11 cellular contexts compared by ENCODE assay signal in the genomic region with DNA sequence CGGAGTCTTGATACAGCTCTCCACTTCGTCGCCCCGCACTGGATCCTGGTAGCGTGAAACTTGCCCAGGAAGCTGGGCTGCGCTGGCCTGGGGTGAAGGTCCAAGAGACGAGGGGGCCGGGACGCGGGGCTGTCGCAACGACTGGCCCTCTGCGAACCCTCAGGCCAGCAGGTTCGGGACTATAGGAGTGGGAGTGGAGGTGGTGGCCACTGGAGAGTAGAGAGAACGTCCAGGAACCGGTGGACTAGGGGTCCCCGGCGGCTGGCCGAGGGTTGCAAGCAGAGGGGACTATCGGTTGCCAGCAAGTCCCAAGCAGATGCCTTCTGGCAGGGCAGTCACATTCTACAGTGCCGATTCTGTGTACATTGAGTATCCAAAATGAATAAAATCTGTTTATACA. TPM values are rescaled to one million over a fixed set of nuclear protein-coding genes. Genes with fewer than 3 reads are reported as not detected.
DNase-seq lines count a peak whose midpoint lies in the region; ATAC-seq and TF ChIP-seq lines count a peak whose summit lies in the region.
"Not testable (repeated sequence)": the region's sequence is repeated elsewhere in the genome, so short reads cannot be mapped to it uniquely, and the experiment has no call there.
"Had no signal": no experiment of that assay in that cellular context is flagged by ENCODE, and none has a peak within 500 bp of the region (broad histone marks: within the 10 kb centered on the region; RNA-seq: fewer than 3 reads in every experiment).

No MANE protein-coding gene starts in this region.

- H2BK5ac ChIP-seq in IMR-90 (ENCODE audit: low read depth, low read length, poor library complexity, severe bottlenecking) = not testable (repeated sequence)

- in situ Hi-C loops in IMR-90 (cut with MboI; ENCODE audit: low sequenced_read_pairs) = not testable (repeated sequence)

- not testable (repeated sequence) for H3K4me3 Mint-ChIP-seq in activated naive CD8-positive, alpha-beta T cell treated with anti-CD3 and anti-CD28 coated beads, Interleukin-2, amount 50 U/mL, for 24 hours; neural crest cell; stimulated activated effector memory CD8-positive, alpha-beta T cell treated with anti-CD3 and anti-CD28 coated beads, Interleukin-12 subunit alpha, Interleukin-12 subunit beta, amount 100 ng/mL, for 72 hours

- not testable (repeated sequence) for H3K4me3 ChIP-seq in IMR-90 (ENCODE audit: insufficient read depth, low read depth, low read length); right lobe of liver

- H3K27ac ChIP-seq in IMR-90 (ENCODE audit: insufficient read depth, low read length); foreskin keratinocyte; right lobe of liver: not testable (repeated sequence)

- H2AK5ac ChIP-seq in IMR-90 (ENCODE audit: low read depth, low read length) = not testable (repeated sequence)

- not testable (repeated sequence) for H4K20me1 ChIP-seq in IMR-90 (ENCODE audit: insufficient read depth, low read length)

- dilution Hi-C loops in IMR-90 (cut with HindIII; ENCODE audit: low sequenced_read_pairs, unreplicated experiment) = not testable (repeated sequence)

- not testable (repeated sequence) for DNase-seq in IMR-90; activated naive CD8-positive, alpha-beta T cell treated with anti-CD3 and anti-CD28 coated beads, Interleukin-2, amount 50 U/mL, for 24 hours; foreskin keratinocyte; left ventricle myocardium superior; stimulated activated effector memory CD8-positive, alpha-beta T cell treated with anti-CD3 and anti-CD28 coated beads, Interleukin-12 subunit alpha, Interleukin-12 subunit beta, amount 100 ng/mL, for 72 hours (ENCODE audit: low spot score in 2 of 2)
- DNase-seq in right lobe of liver (peak in 1 of 3 donors; percentile 27), neural crest cell (ENCODE audit: low read depth, low spot score) (peak; percentile 3)

- H3K9ac ChIP-seq in IMR-90 (ENCODE audit: low read depth, low read length) = not testable (repeated sequence)

- H3K14ac ChIP-seq in IMR-90 (replicated peaks; ENCODE audit: low read depth, low read length) = not testable (repeated sequence)

- H3K79me1 ChIP-seq in IMR-90 (ENCODE audit: low read depth in 1 of 2, low read length in 2 of 2) = not testable (repeated sequence)

- H2AFZ ChIP-seq in IMR-90 (replicated peaks; ENCODE audit: low read length, poor library complexity) = not testable (repeated sequence)

- not testable (repeated sequence) for BruUV-seq in IMR-90 (replicated peaks; lab: Mats Ljungman, UMichigan)

- CTCF ChIA-PET in IMR-90 (lab: Yijun Ruan, JAX) = not testable (repeated sequence)

- H3K27me3 ChIP-seq in IMR-90 (ENCODE audit: control insufficient read depth, insufficient read depth, low read length); foreskin keratinocyte; right lobe of liver: not testable (repeated sequence)

- H3K4me1 ChIP-seq in IMR-90 (ENCODE audit: control insufficient read depth, insufficient read depth, low read length); foreskin keratinocyte; right lobe of liver: not testable (repeated sequence)

- not testable (repeated sequence) for H3K4me2 ChIP-seq in IMR-90 (ENCODE audit: low read depth, low read length)

- POLR2A ChIA-PET in IMR-90 (lab: Charles Lee; ENCODE audit: unreplicated experiment) = not testable (repeated sequence)

- H3K9me3 Mint-ChIP-seq in activated naive CD8-positive, alpha-beta T cell treated with anti-CD3 and anti-CD28 coated beads, Interleukin-2, amount 50 U/mL, for 24 hours; neural crest cell; stimulated activated effector memory CD8-positive, alpha-beta T cell treated with anti-CD3 and anti-CD28 coated beads, Interleukin-12 subunit alpha, Interleukin-12 subunit beta, amount 100 ng/mL, for 72 hours: not testable (repeated sequence)

- not testable (repeated sequence) for H2BK120ac ChIP-seq in IMR-90 (ENCODE audit: low read depth, low read length)

- not testable (repeated sequence) for TF ChIP-seq RAD21 in IMR-90 (IDR thresholded peaks at IDR 0.05; ENCODE audit: low read length)

- H3K27me3 Mint-ChIP-seq in activated naive CD8-positive, alpha-beta T cell treated with anti-CD3 and anti-CD28 coated beads, Interleukin-2, amount 50 U/mL, for 24 hours; neural crest cell (ENCODE audit: low read depth): not testable (repeated sequence)

- not testable (repeated sequence) for H2BK20ac ChIP-seq in IMR-90 (ENCODE audit: low read depth, low read length)

- H2AK9ac ChIP-seq in IMR-90 (replicated peaks; ENCODE audit: low read depth, low read length, poor library complexity) = not testable (repeated sequence)

- not testable (repeated sequence) for TF ChIP-seq CTCF in IMR-90 (conservative IDR thresholded peaks at IDR 0.05; ENCODE audit: low read depth, low read length); foreskin keratinocyte (conservative IDR thresholded peaks at IDR 0.05); right lobe of liver (IDR thresholded peaks at IDR 0.05); neural crest cell (conservative IDR thresholded peaks at IDR 0.05)

- no CpG with 5 or more reads among the region's 21 CpGs for WGBS in IMR-90 (ENCODE audit: extremely low coverage in 2 of 2, insufficient read length in 1 of 2), 2 experiments
- 16% methylated on average over 20 of the region's 21 CpGs for WGBS in right lobe of liver (ENCODE audit: insufficient coverage, low coverage, low lambda C conversion rate, missing lambda C conversion rate)

- H3K9me3 ChIP-seq in IMR-90 (ENCODE audit: control insufficient read depth, insufficient read depth, low read length); right lobe of liver: not testable (repeated sequence)

- not testable (repeated sequence) for H3K4me1 Mint-ChIP-seq in activated naive CD8-positive, alpha-beta T cell treated with anti-CD3 and anti-CD28 coated beads, Interleukin-2, amount 50 U/mL, for 24 hours; neural crest cell; stimulated activated effector memory CD8-positive, alpha-beta T cell treated with anti-CD3 and anti-CD28 coated beads, Interleukin-12 subunit alpha, Interleukin-12 subunit beta, amount 100 ng/mL, for 72 hours

- not testable (repeated sequence) for TF ChIP-seq POLR2A in IMR-90 (IDR thresholded peaks at IDR 0.05; ENCODE audit: low read depth, low read length); right lobe of liver (IDR thresholded peaks at IDR 0.05)

- H3K9me1 ChIP-seq in IMR-90 (ENCODE audit: insufficient read depth, low read length) = not testable (repeated sequence)

- not testable (repeated sequence) for H3K27ac Mint-ChIP-seq in activated naive CD8-positive, alpha-beta T cell treated with anti-CD3 and anti-CD28 coated beads, Interleukin-2, amount 50 U/mL, for 24 hours; neural crest cell (ENCODE audit: unreplicated experiment); stimulated activated effector memory CD8-positive, alpha-beta T cell treated with anti-CD3 and anti-CD28 coated beads, Interleukin-12 subunit alpha, Interleukin-12 subunit beta, amount 100 ng/mL, for 72 hours

- not testable (repeated sequence) for H3K18ac ChIP-seq in IMR-90 (ENCODE audit: low read depth, low read length)

- intact Hi-C loops in IMR-90 (cut with micrococcal nuclease); left ventricle myocardium superior (cut with micrococcal nuclease); right lobe of liver (cut with DNase I): not testable (repeated sequence)

- not testable (repeated sequence) for H3K23ac ChIP-seq in IMR-90 (ENCODE audit: low read depth, low read length)

- peak; percentile 30 for ATAC-seq in IMR-90 (ENCODE audit: low read depth)
- ATAC-seq in activated naive CD8-positive, alpha-beta T cell treated with anti-CD3 and anti-CD28 coated beads, Interleukin-2, amount 50 U/mL, for 24 hours = peak; percentile 15
- ATAC-seq in foreskin keratinocyte = peak; percentile 4
- peak; percentile 35 for ATAC-seq in left ventricle myocardium superior
- peak; percentile 33 to 61 (median 52) for ATAC-seq in right lobe of liver
- ATAC-seq in stimulated activated effector memory CD8-positive, alpha-beta T cell treated with anti-CD3 and anti-CD28 coated beads, Interleukin-12 subunit alpha, Interleukin-12 subunit beta, amount 100 ng/mL, for 72 hours = peak; percentile 47

- H4K91ac ChIP-seq in IMR-90 (ENCODE audit: insufficient read depth, low read depth, low read length) = not testable (repeated sequence)

- not testable (repeated sequence) for H3K56ac ChIP-seq in IMR-90 (ENCODE audit: extremely low read depth, insufficient read depth, low read length)

- H3K4ac ChIP-seq in IMR-90 (ENCODE audit: low read depth, low read length) = not testable (repeated sequence)

- H4K5ac ChIP-seq in IMR-90 (ENCODE audit: low read depth, low read length) = not testable (repeated sequence)

- H3K36me3 Mint-ChIP-seq in activated naive CD8-positive, alpha-beta T cell treated with anti-CD3 and anti-CD28 coated beads, Interleukin-2, amount 50 U/mL, for 24 hours (ENCODE audit: low read depth); neural crest cell (ENCODE audit: low read depth); stimulated activated effector memory CD8-positive, alpha-beta T cell treated with anti-CD3 and anti-CD28 coated beads, Interleukin-12 subunit alpha, Interleukin-12 subunit beta, amount 100 ng/mL, for 72 hours: not testable (repeated sequence)

- H3K36me3 ChIP-seq in IMR-90 (ENCODE audit: control insufficient read depth, insufficient read depth, low read length); right lobe of liver: not testable (repeated sequence)

- H4K8ac ChIP-seq in IMR-90 (ENCODE audit: low read depth in 2 of 2, low read length in 2 of 2) = not testable (repeated sequence)

- not testable (repeated sequence) for H2BK15ac ChIP-seq in IMR-90 (ENCODE audit: low read depth, low read length)

RNA-seq across cellular contexts. Expression of a gene that starts 5.0 kb away (rescaled TPM):
- under 0.01 TPM in 1 of 2 replicates, not detected in the other for total RNA-seq in IMR-90 (2012; rRNA removed)
- polyA plus RNA-seq in IMR-90 (2012; rRNA removed) = not detected in 2 replicates
- polyA plus RNA-seq in IMR-90 (2012; cell fraction: cytosol; rRNA removed) = not detected in 2 replicates
- 0.05 and 0.14 TPM in 2 replicates for polyA plus RNA-seq in IMR-90 (2012; cell fraction: nucleus; rRNA removed; ENCODE audit: low replicate concordance)
- total RNA-seq in foreskin keratinocyte = 0.04 TPM in 1 of 2 replicates, not detected in the other
- polyA plus RNA-seq in foreskin keratinocyte = not detected in 2 replicates
- total RNA-seq in left ventricle myocardium superior = not detected
- under 1 TPM in 2 of 6 experiments, not detected in 4; 0.11 to 0.12 TPM for total RNA-seq in right lobe of liver
- total RNA-seq in neural crest cell = not detected in 2 replicates
- total RNA-seq: Daoy, GM23248, HT-29, NCI-H460 had no signal
- polyA plus RNA-seq: GM23248 had no signal

RNA-seq across cellular contexts. Expression of a gene that starts 48.8 kb away (rescaled TPM):
- total RNA-seq in IMR-90 (2012; rRNA removed) (12.8 and 14.7 TPM in 2 replicates), foreskin keratinocyte (not detected in 2 replicates), left ventricle myocardium superior (150 TPM), right lobe of liver (1 to 10 TPM; 1.4 to 3.5 (median 2.9) TPM), neural crest cell (0.16 and 0.43 TPM in 2 replicates)
- polyA plus RNA-seq in IMR-90 (2012; rRNA removed) (7.4 and 8.3 TPM in 2 replicates), foreskin keratinocyte (not detected in 2 replicates)
- 6.7 and 7.3 TPM in 2 replicates for polyA plus RNA-seq in IMR-90 (2012; cell fraction: cytosol; rRNA removed)
- polyA plus RNA-seq in IMR-90 (2012; cell fraction: nucleus; rRNA removed; ENCODE audit: low replicate concordance) = 2.3 and 5.2 TPM in 2 replicates
